Comparison of ENCODE assay signal across 14 cellular contexts in the genomic region with DNA sequence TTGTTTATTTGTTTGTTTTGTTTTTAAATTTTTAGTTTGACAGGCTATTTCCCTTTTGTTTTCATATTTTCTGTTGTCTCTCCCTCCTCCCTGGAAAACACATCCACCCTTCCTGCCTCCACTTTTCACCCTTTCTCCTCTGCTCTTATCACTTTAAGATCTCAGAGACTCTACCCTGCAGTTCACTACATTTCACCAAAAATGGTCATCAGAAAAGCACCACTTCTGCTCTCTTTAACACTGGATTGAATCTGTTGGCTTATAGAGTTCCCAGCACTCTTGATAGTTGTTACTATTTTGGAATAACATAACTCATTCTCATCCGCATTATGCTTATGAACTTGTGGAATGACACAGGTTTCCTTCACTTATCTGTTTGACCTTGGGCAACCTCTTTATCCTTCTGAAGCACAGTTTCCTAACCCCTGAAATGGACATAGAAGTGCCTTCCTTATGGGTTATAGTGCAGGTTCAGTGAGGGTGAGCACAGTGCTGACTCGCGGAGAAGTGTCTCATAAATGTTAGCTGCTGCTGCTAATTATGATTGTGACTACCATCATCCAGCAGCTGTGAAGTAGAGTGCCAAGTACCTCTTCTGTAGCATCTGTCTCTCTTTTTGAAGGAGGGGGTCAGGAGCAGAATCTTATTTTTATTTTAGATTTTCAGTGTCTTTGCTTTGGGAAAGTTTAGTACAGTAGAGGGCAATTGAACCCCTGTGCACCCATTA. TPM values are rescaled to one million over a fixed set of nuclear protein-coding genes. Genes with fewer than 3 reads are reported as not detected.
A peak's percentile ranks its signal among the peaks of the same experiment; 100 is the strongest.
DNase-seq lines count a peak whose midpoint lies in the region; ATAC-seq and TF ChIP-seq lines count a peak whose summit lies in the region.
"Had no signal": no experiment of that assay in that cellular context is flagged by ENCODE, and none has a peak within 500 bp of the region (broad histone marks: within the 10 kb centered on the region; RNA-seq: fewer than 3 reads in every experiment).

No MANE protein-coding gene starts in this region.

- TF ChIP-seq CTCF in hepatocyte (IDR thresholded peaks at IDR 0.05; ENCODE audit: poor library complexity) = no peak
- TF ChIP-seq CTCF in gastrocnemius medialis (IDR thresholded peaks at IDR 0.05 in 4 of 5, conservative IDR thresholded peaks at IDR 0.05 in 1 of 5) = no peak

- no peaks in the 10 kb centered on the region for H3K9me2 ChIP-seq in hepatocyte (replicated peaks; ENCODE audit: insufficient read depth)

- ATAC-seq in gastrocnemius medialis = no peak
- no peak for ATAC-seq in HG02852 (IDR thresholded peaks at IDR 0.05; ENCODE audit: unreplicated experiment)
- ATAC-seq in HG03139 (IDR thresholded peaks at IDR 0.05; ENCODE audit: unreplicated experiment) = no peak
- ATAC-seq: activated CD4-positive, alpha-beta T cell treated with anti-CD3 and anti-CD28 coated beads for 36 hours had no signal

- H3K36me3 ChIP-seq in hepatocyte (replicated peaks; ENCODE audit: insufficient read depth, low read depth) (no peaks in the 10 kb centered on the region), gastrocnemius medialis (no peaks in the 10 kb centered on the region)
- H3K36me3 ChIP-seq: cardiac muscle cell, esophagus squamous epithelium had no signal

- H3K9me3 ChIP-seq in hepatocyte (ENCODE audit: low read depth) (no peaks in the 10 kb centered on the region), gastrocnemius medialis (no peaks in the 10 kb centered on the region)
- H3K9me3 ChIP-seq: esophagus squamous epithelium had no signal

- 90% methylated on average over 3 of the region's 3 CpGs for WGBS in hepatocyte (ENCODE audit: low lambda C conversion rate, missing lambda C conversion rate)

- H3K4me3 ChIP-seq in hepatocyte (no peak overlapping the region), gastrocnemius medialis (no peak overlapping the region)
- H3K4me3 ChIP-seq: cardiac muscle cell, esophagus squamous epithelium had no signal

- TF ChIP-seq POLR2A in gastrocnemius medialis (IDR thresholded peaks at IDR 0.05) = no peak

- H3K27me3 ChIP-seq in hepatocyte (no peaks in the 10 kb centered on the region), gastrocnemius medialis (no peaks in the 10 kb centered on the region)
- H3K27me3 ChIP-seq: cardiac muscle cell, esophagus squamous epithelium had no signal

- intact Hi-C loops in gastrocnemius medialis (cut with DNase I; ENCODE audit: low total_unique reads) = no loop called here

- in situ Hi-C loops in gastrocnemius medialis (cut with MboI; ENCODE audit: low sequenced_read_pairs in 4 of 4) = loop anchor here in 2 of 4 donors (25.0 kb wide), 3 partner anchors 123 to 627 kb away; no protein-coding TSS in a partner anchor

- H4K20me1 ChIP-seq in hepatocyte (ENCODE audit: insufficient read depth, poor library complexity, severe bottlenecking) = peaks cover 10% of the 10 kb centered on the region

- H2AFZ ChIP-seq in hepatocyte = no peak overlapping the region

- peaks cover 82% of the 10 kb centered on the region for H3K4me1 ChIP-seq in hepatocyte (ENCODE audit: insufficient read depth)
- H3K4me1 ChIP-seq in gastrocnemius medialis = peaks cover 89 to 93% of the 10 kb centered on the region in 2 donors

- no peak overlapping the region for H3K4me2 ChIP-seq in hepatocyte

- peak overlapping the region; percentile 15 for H3K27ac ChIP-seq in hepatocyte
- peak overlapping the region; percentile 89 to 96 (median 94) for H3K27ac ChIP-seq in gastrocnemius medialis
- H3K27ac ChIP-seq: esophagus squamous epithelium had no signal

- DNase-seq in HCEC 1CT (peak; percentile 59), NCI-H446 treated with DMSO at 0.1 percent for 48 hours (lab: John Stamatoyannopoulos, UW) (peak; percentile 58), hepatocyte (ENCODE audit: low spot score) (no peak), gastrocnemius medialis (no peak)
- no peak for DNase-seq in activated CD4-positive, alpha-beta T cell treated with anti-CD3 and anti-CD28 coated beads, Interleukin-2, amount 50 U/mL, for 1 hour
- DNase-seq: activated CD4-positive, alpha-beta T cell treated with anti-CD3 and anti-CD28 coated beads for 36 hours; esophagus squamous epithelium; hypothalamus; NK-92 treated with Interleukin-12 subunit alpha and Interleukin-12 subunit beta, amount 100 ng/mL, for 24 hours; stimulated activated CD4-positive, alpha-beta T cell treated with anti-CD3 and anti-CD28 coated beads, Interleukin-4, amount 100 ng/mL, for 1 hour had no signal

- H3K79me2 ChIP-seq in hepatocyte = peaks cover 86% of the 10 kb centered on the region

RNA-seq across cellular contexts. Expression of gene TEAD1, which starts 15.0 kb away (rescaled TPM):
- total RNA-seq in hepatocyte (82.2 and 87.2 TPM in 2 replicates), gastrocnemius medialis (100 to 1,000 TPM in 2 of 4 donors, 10 to 100 TPM in 2; 46.1 to 175 (median 126) TPM)
- 37.2 and 50.4 TPM in 2 replicates for polyA plus RNA-seq in hepatocyte
- polyA plus RNA-seq: CD14-positive monocyte had no signal

Comparison
In these comparisons a context has a peak if more than half of its experiments do, and no peak if none do; other contexts are left out.
1. DNase-seq: peak in HCEC 1CT (single experiment) and NCI-H446 treated with DMSO at 0.1 percent for 48 hours (single experiment); none in hepatocyte (single experiment), gastrocnemius medialis (0 of 2) and activated CD4-positive, alpha-beta T cell treated with anti-CD3 and anti-CD28 coated beads, Interleukin-2, amount 50 U/mL, for 1 hour (single experiment).